ENCODE assay signal across 11 cellular contexts in the genomic region with DNA sequence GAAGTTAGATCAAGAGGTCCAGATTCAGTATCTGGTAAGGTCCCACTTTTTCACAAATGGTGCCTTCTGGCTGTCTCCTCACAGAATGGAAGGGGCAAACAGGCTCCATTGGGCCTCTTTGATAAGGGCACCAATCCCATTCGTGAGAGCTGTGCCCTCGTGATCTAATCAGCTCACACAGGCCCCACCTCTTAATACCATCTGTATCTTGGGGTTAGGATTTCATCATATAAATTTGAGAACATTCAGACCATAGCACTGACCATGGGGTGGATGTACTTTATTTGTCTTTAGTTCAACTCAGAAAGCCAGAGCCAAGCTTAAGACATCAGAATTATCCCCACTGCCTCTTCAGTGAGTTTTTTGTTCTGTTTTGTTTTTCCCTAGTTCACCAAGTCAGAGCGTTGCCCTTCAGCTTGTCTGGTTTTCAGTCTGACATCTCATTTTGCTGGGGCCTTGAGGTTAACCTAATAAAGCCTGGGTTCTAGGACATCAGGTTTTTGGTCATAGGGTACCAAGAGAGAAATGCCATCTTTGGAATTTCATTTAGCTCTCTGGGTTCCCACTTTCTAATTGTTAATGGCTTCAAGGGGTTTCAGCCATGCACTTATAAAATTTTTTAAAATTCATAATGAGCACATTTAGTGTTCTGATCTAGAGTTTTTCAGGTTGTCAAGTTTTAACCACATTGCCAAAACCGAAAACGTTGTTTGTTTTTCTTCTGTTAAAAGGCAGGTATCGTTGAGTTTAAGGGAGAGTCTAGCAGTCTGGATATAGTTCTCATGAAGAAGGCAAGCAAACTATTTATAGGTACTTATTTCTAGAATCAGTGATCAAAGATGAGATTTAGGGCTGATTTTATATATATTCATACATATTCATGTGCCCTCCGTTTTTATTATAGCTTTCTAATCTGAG. TPM values are rescaled to one million over a fixed set of nuclear protein-coding genes. Genes with fewer than 3 reads are reported as not detected.
A peak's percentile ranks its signal among the peaks of the same experiment; 100 is the strongest.
DNase-seq lines count a peak whose midpoint lies in the region; ATAC-seq and TF ChIP-seq lines count a peak whose summit lies in the region.
"Had no signal": no experiment of that assay in that cellular context is flagged by ENCODE, and none has a peak within 500 bp of the region (broad histone marks: within the 10 kb centered on the region; RNA-seq: fewer than 3 reads in every experiment).

No MANE protein-coding gene starts in this region.

- peaks cover 33% of the 10 kb centered on the region for H3K4me1 ChIP-seq in CD8-positive, alpha-beta T cell (ENCODE audit: insufficient read depth, low read length)
- H3K4me1 ChIP-seq in esophagus muscularis mucosa: peaks cover 30 to 86% (median 62%) of the 10 kb centered on the region in 4 donors

- peaks cover 45% of the 10 kb centered on the region for H3K36me3 Mint-ChIP-seq in CD8-positive, alpha-beta T cell
- H3K36me3 Mint-ChIP-seq in osteocyte (ENCODE audit: unreplicated experiment): peaks cover 13% of the 10 kb centered on the region

- no peaks in the 10 kb centered on the region for H3K9me3 ChIP-seq in CD8-positive, alpha-beta T cell (ENCODE audit: low read length)
- H3K9me3 ChIP-seq in esophagus muscularis mucosa: no peaks in the 10 kb centered on the region
- H3K9me3 ChIP-seq: pancreas had no signal

- no peak overlapping the region for H3K27ac ChIP-seq in CD8-positive, alpha-beta T cell (ENCODE audit: low read depth, low read length)
- peak overlapping the region; percentile 64 to 74 (median 70) for H3K27ac ChIP-seq in esophagus muscularis mucosa (replicated peaks in 1 of 4)
- H3K27ac ChIP-seq: epithelial cell of prostate, pancreas had no signal

- intact Hi-C loops in CD8-positive, alpha-beta T cell (cut with DNase I, micrococcal nuclease): loop anchor here (1.0 to 5.0 kb wide), 3 partner anchors 9 to 33 kb away; no protein-coding TSS in a partner anchor
- intact Hi-C loops in esophagus muscularis mucosa (cut with DNase I): no loop called here

- DNase-seq in CD8-positive, alpha-beta T cell: no peak
- peak; percentile 95 for DNase-seq in OCI-M1 (lab: John Stamatoyannopoulos, UW)
- no peak for DNase-seq in esophagus muscularis mucosa (ENCODE audit: extremely low spot score)
- DNase-seq in osteocyte (ENCODE audit: extremely low spot score, unreplicated experiment): no peak
- no peak for DNase-seq in foreskin melanocyte
- DNase-seq in NCI-H2081 treated with DMSO at 0.1 percent for 48 hours (lab: John Stamatoyannopoulos, UW): no peak
- no peak for DNase-seq in NCI-H187 (lab: John Stamatoyannopoulos, UW)
- DNase-seq: pancreas, SHP77 had no signal

- H3K9me3 Mint-ChIP-seq in CD8-positive, alpha-beta T cell: no peaks in the 10 kb centered on the region
- peaks cover 7% of the 10 kb centered on the region for H3K9me3 Mint-ChIP-seq in osteocyte (ENCODE audit: unreplicated experiment)

- no peak for TF ChIP-seq POLR2A in esophagus muscularis mucosa (IDR thresholded peaks at IDR 0.05; ENCODE audit: low read depth)

- no peak for TF ChIP-seq EP300 in esophagus muscularis mucosa (IDR thresholded peaks at IDR 0.05)

- H3K27me3 ChIP-seq in CD8-positive, alpha-beta T cell (ENCODE audit: insufficient read depth, low read length): no peaks in the 10 kb centered on the region
- no peaks in the 10 kb centered on the region for H3K27me3 ChIP-seq in esophagus muscularis mucosa
- H3K27me3 ChIP-seq: pancreas had no signal

- no peaks in the 10 kb centered on the region for H3K27me3 Mint-ChIP-seq in CD8-positive, alpha-beta T cell (ENCODE audit: low read depth)
- no peaks in the 10 kb centered on the region for H3K27me3 Mint-ChIP-seq in osteocyte (ENCODE audit: unreplicated experiment)

- peak overlapping the region; percentile 85 for H3K27ac Mint-ChIP-seq in CD8-positive, alpha-beta T cell
- peak overlapping the region; percentile 43 for H3K27ac Mint-ChIP-seq in osteocyte (ENCODE audit: unreplicated experiment)

- H3K36me3 ChIP-seq in CD8-positive, alpha-beta T cell (ENCODE audit: insufficient read depth, low read length): no peaks in the 10 kb centered on the region
- H3K36me3 ChIP-seq in esophagus muscularis mucosa: peaks cover 0 to 8% (median 4%) of the 10 kb centered on the region in 4 donors

- peak overlapping the region; percentile 30 for H3K4me3 Mint-ChIP-seq in CD8-positive, alpha-beta T cell
- H3K4me3 Mint-ChIP-seq in osteocyte (ENCODE audit: unreplicated experiment): no peak overlapping the region

- peaks cover 67% of the 10 kb centered on the region for H3K4me1 Mint-ChIP-seq in CD8-positive, alpha-beta T cell (ENCODE audit: low read depth)
- H3K4me1 Mint-ChIP-seq in osteocyte (ENCODE audit: unreplicated experiment): peaks cover 44% of the 10 kb centered on the region

- no peak for TF ChIP-seq CTCF in CD8-positive, alpha-beta T cell (IDR thresholded peaks at IDR 0.05)
- TF ChIP-seq CTCF in esophagus muscularis mucosa (IDR thresholded peaks at IDR 0.05) (no peak), osteocyte (IDR thresholded peaks at IDR 0.05) (no peak)

- WGBS in esophagus muscularis mucosa: 67% methylated on average over 7 of the region's 7 CpGs

- ATAC-seq in CD8-positive, alpha-beta T cell: peak; percentile 20
- no peak for ATAC-seq in GM21526 (IDR thresholded peaks at IDR 0.05; ENCODE audit: low FRiP score, unreplicated experiment)

- CTCF ChIA-PET in CD8-positive, alpha-beta T cell (lab: Charles Lee): interaction anchor here (0.6 to 1.0 kb wide), 4 partner anchors 8 to 120 kb away, joined by 3 to 4 read pairs (median 3); no protein-coding TSS in a partner anchor

- POLR2A ChIA-PET in CD8-positive, alpha-beta T cell (lab: Charles Lee): interaction anchor here (1.5 kb wide), 1 partner anchor 19 kb away, joined by 8 read pairs; a partner anchor contains a TSS

- H3K4me3 ChIP-seq in CD8-positive, alpha-beta T cell (ENCODE audit: low read depth, low read length): no peak overlapping the region
- H3K4me3 ChIP-seq in esophagus muscularis mucosa: no peak overlapping the region
- H3K4me3 ChIP-seq: pancreas had no signal

RNA-seq across cellular contexts. Expression of a gene that starts 19.0 kb away (rescaled TPM):
- total RNA-seq in CD8-positive, alpha-beta T cell: 10 to 100 TPM; 83.6 to 94.8 TPM
- total RNA-seq in esophagus muscularis mucosa (100 to 1,000 TPM in 3 of 4 donors, 10 to 100 TPM in 1; 91.8 to 145 (median 107) TPM), osteocyte (95.0 and 101 TPM in 2 replicates)
